In genomic region chr4:139014391-139015268, GRCh38 we compare ENCODE assay signal across 8 cellular contexts. TPM values are rescaled to one million over a fixed set of nuclear protein-coding genes. Genes with fewer than 3 reads are reported as not detected.
DNase-seq lines count a peak whose midpoint lies in the region; ATAC-seq and TF ChIP-seq lines count a peak whose summit lies in the region.

No MANE protein-coding gene starts in this region.

- no peak for TF ChIP-seq CTCF in lung (IDR thresholded peaks at IDR 0.05; ENCODE audit: control extremely low read depth, extremely low read depth)
- no peak for TF ChIP-seq CTCF in thyroid gland (IDR thresholded peaks at IDR 0.05)

- ATAC-seq in GM18499 (IDR thresholded peaks at IDR 0.05; ENCODE audit: insufficient read depth, unreplicated experiment) (peak; percentile 8), HG03196 (IDR thresholded peaks at IDR 0.05; ENCODE audit: unreplicated experiment) (peak; percentile 4), lung (ENCODE audit: insufficient read depth, low FRiP score) (peak; percentile 1)

- H3K4me3 ChIP-seq in SK-N-MC: peak overlapping the region; percentile 86
- peak overlapping the region; percentile 11 for H3K4me3 ChIP-seq in lung
- H3K4me3 ChIP-seq in thyroid gland (replicated peaks in 1 of 3): peak overlapping the region in 2 of 3 donors; percentile 19 to 62

- no peaks in the 10 kb centered on the region for H3K36me3 ChIP-seq in SK-N-MC (ENCODE audit: insufficient read depth, low read length)
- no peaks in the 10 kb centered on the region for H3K36me3 ChIP-seq in lung (ENCODE audit: control insufficient read depth in 2 of 2, insufficient read depth in 2 of 2, low read length in 2 of 2)
- H3K36me3 ChIP-seq in thyroid gland: no peaks in the 10 kb centered on the region

- DNase-seq in Ammon's horn (ENCODE audit: low spot score) (peak; percentile 24), SK-N-MC (ENCODE audit: low read depth, low spot score) (peak; percentile 70), dermis blood vessel endothelial cell (peak; percentile 93), lung (ENCODE audit: low spot score) (peak; percentile 29), thyroid gland (no peak)
- DNase-seq in effector CD4-positive, alpha-beta T cell: no peak

- H3K4me1 ChIP-seq in lung (ENCODE audit: control insufficient read depth in 2 of 2, insufficient read depth in 2 of 2, low read length in 2 of 2) (peaks cover 10 to 20% of the 10 kb centered on the region in 2 donors), thyroid gland (peaks cover 7 to 22% of the 10 kb centered on the region in 2 donors)

- no peaks in the 10 kb centered on the region for H3K27me3 ChIP-seq in lung (ENCODE audit: control insufficient read depth, insufficient read depth)
- no peaks in the 10 kb centered on the region for H3K27me3 ChIP-seq in thyroid gland

- no peak for TF ChIP-seq POLR2A in thyroid gland (IDR thresholded peaks at IDR 0.05)

- intact Hi-C loops in thyroid gland (cut with DNase I): loop anchor here (5.0 kb wide), 1 partner anchor 163 kb away; the partner anchor contains the start of gene ELF2

- WGBS in lung, 2 donors: 20 to 31% methylated on average over 9 of the region's 9 CpGs
- WGBS in thyroid gland, 2 donors: 49 to 52% methylated on average over 9 of the region's 9 CpGs

- H3K9me3 ChIP-seq in SK-N-MC (ENCODE audit: low read depth, low read length) (no peaks in the 10 kb centered on the region), lung (ENCODE audit: control insufficient read depth in 2 of 2, insufficient read depth in 1 of 2, low read length in 1 of 2) (no peaks in the 10 kb centered on the region), thyroid gland (no peaks in the 10 kb centered on the region)

- H3K27ac ChIP-seq in SK-N-MC (peak overlapping the region; percentile 97), lung (ENCODE audit: low read depth in 1 of 2, low read length in 1 of 2) (peak overlapping the region; percentile 84 to 98), thyroid gland (peak overlapping the region; percentile 88 to 97 (median 94))

- peak overlapping the region; percentile 95 for H3K9ac ChIP-seq in SK-N-MC (ENCODE audit: insufficient read length)

RNA-seq across cellular contexts. Expression of gene NOCT, which starts 1.0 kb away (rescaled TPM):
- total RNA-seq in dermis blood vessel endothelial cell (18.5 and 27.6 TPM in 2 replicates), lung (1 to 10 TPM; 4.2 to 6.8 TPM), thyroid gland (10 to 100 TPM in 1 of 4 donors, 1 to 10 TPM in 3; 4.0 to 11.5 (median 6.6) TPM)
- 1 to 10 TPM; 3.0 to 8.2 TPM for polyA plus RNA-seq in lung

Comparison
In these comparisons a context has a peak if more than half of its experiments do, and no peak if none do; other contexts are left out.
1. DNase-seq: peak in Ammon's horn (single experiment), SK-N-MC (single experiment), dermis blood vessel endothelial cell (single experiment) and lung (single experiment); none in thyroid gland (0 of 2) and effector CD4-positive, alpha-beta T cell (single experiment).
2. H3K4me3 ChIP-seq: peak in every context shown above with its lines; median percentile 86 in SK-N-MC; 40 in thyroid gland; 11 in lung.
3. Peak in every context shown above with its lines, with median percentiles within 50 percentile points of each other: ATAC-seq and H3K27ac ChIP-seq.